In genomic region chrX:43504394-43504793, GRCh38 we compare ENCODE assay signal across 16 cellular contexts.
"Had no signal": no experiment of that assay in that cellular context is flagged by ENCODE, and none has a peak within 500 bp of the region (broad histone marks: within the 10 kb centered on the region; RNA-seq: fewer than 3 reads in every experiment).

No MANE protein-coding gene starts in this region.

- H3K36me3 ChIP-seq: left lung, thyroid gland had no signal

- H3K4me3 ChIP-seq: left lung, thyroid gland had no signal

- H3K4me1 ChIP-seq: left lung, thyroid gland had no signal

- DNase-seq: activated CD4-positive, alpha-beta T cell treated with anti-CD3 and anti-CD28 coated beads for 48 hours; activated CD8-positive, alpha-beta memory T cell treated with anti-CD3 and anti-CD28 coated beads, Interleukin-2, amount 50 U/mL, for 4 hours; activated CD8-positive, alpha-beta T cell treated with anti-CD3 and anti-CD28 coated beads, Interleukin-2, amount 10 ng/mL, durations not matched to agents 7 days and 5 days; activated effector memory CD4-positive, alpha-beta T cell treated with anti-CD3 and anti-CD28 coated beads, Interleukin-2, amount 50 U/mL, for 16 hours; activated T-cell treated with anti-CD3 and anti-CD28 coated beads, Interleukin-2, amount 50 U/mL, for 48 hours; amniotic stem cell; cortex of kidney; effector CD4-positive, alpha-beta T cell; head of caudate nucleus; left lung; naive thymus-derived CD8-positive, alpha-beta T cell; retina; T-helper 17 cell; thyroid gland had no signal

- ATAC-seq: activated CD8-positive, alpha-beta T cell treated with anti-CD3 and anti-CD28 coated beads, Interleukin-2, amount 10 ng/mL, durations not matched to agents 7 days and 5 days; left lung; naive thymus-derived CD8-positive, alpha-beta T cell; stimulated activated effector memory CD8-positive, alpha-beta T cell treated with anti-CD3 and anti-CD28 coated beads, Interleukin-12 subunit alpha, Interleukin-12 subunit beta, amount 100 ng/mL, for 72 hours; T-helper 17 cell; WTC11 had no signal

- H3K27ac ChIP-seq: left lung, thyroid gland had no signal

- H3K27me3 ChIP-seq: left lung, thyroid gland had no signal

- H3K9me3 ChIP-seq: left lung, thyroid gland had no signal
